ENCODE assay signal across 1 cellular context in the genomic region with DNA sequence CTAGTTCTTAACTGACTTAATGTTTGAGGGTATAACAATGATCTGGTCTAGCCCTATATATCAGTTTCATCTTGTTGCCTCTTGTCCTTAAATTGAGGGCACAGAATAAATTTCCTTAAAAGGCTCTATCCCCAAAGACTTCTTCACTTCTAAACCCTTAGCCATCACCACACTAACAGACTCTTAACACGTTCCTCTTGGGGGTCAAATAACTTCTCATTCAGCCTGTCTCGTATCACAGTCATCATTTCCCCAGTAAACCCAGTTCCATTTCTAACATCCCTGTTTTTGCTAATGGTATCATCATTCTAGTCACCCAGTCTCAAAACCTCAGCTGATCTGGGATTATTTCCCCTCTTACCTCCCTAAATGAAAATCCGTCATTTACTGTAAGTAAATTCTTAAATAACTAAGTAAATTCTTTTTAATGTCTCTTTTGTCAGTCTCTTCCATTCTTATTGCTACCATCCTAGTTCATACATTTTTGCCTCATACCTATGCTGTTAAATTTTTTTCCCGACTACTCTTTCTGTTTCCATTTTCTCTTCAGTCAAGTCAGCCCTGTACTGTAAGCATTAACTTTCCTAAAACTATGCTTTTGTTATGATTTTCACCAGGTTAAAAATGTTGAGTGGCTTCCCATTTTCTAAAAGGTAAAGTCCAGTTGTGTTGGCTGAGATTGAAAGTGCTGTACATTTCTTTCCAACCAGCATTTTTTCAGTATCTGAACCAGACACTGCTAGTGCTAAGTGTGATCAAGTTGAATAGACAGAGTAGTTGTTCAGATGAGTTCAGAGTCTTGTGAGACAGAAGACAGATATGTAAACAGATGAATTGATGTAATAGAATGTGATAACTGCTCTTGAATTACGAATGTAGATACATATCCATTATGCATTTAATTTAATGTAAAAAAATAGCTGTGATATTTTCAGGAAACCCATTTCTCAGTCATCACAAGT.
TF ChIP-seq lines count a peak whose summit lies in the region.

No MANE protein-coding gene starts in this region.

TF ChIP-seq in GM12878, 131 proteins besides CTCF, POLR2A, EP300 and RAD21 (continued from another document):
- TF ChIP-seq, protein P1, sequence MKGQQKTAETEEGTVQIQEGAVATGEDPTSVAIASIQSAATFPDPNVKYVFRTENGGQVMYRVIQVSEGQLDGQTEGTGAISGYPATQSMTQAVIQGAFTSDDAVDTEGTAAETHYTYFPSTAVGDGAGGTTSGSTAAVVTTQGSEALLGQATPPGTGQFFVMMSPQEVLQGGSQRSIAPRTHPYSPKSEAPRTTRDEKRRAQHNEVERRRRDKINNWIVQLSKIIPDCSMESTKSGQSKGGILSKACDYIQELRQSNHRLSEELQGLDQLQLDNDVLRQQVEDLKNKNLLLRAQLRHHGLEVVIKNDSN (IDR thresholded peaks at IDR 0.05; ENCODE audit: borderline replicate concordance, extremely low read length, insufficient read depth, low read depth, low read length): no peak
- TF ChIP-seq ZBTB4 (CRISPR knock-in tag; IDR thresholded peaks at IDR 0.05) (no peak), JUNB (IDR thresholded peaks at IDR 0.05) (peak; percentile 37; the same call in 1 of the 2 replicates), SPI1 (IDR thresholded peaks at IDR 0.05; ENCODE audit: borderline replicate concordance, insufficient read depth, low read depth, low read length) (no peak), RUNX3 (IDR thresholded peaks at IDR 0.05; ENCODE audit: low read length) (peak; percentile 41; the same call in 1 of the 2 replicates), ZNF384 (IDR thresholded peaks at IDR 0.05; ENCODE audit: borderline replicate concordance, low read depth, low read length) (no peak), RAD51 (IDR thresholded peaks at IDR 0.05) (no peak), CUX1 (IDR thresholded peaks at IDR 0.05; ENCODE audit: insufficient replicate concordance, low read depth, low read length) (no peak), BHLHE40 (IDR thresholded peaks at IDR 0.05; ENCODE audit: borderline replicate concordance in 1 of 2, low read depth in 2 of 2, low read length in 1 of 2) (0 out of 4 replicates have a peak, but pooled peaks of 1 of the 2 experiments have one; percentile 10), MEF2B (IDR thresholded peaks at IDR 0.05; ENCODE audit: partially characterized antibody, poor library complexity, severe bottlenecking) (no peak), SMAD5 (IDR thresholded peaks at IDR 0.05; ENCODE audit: low read depth) (no peak), IKZF1 (conservative IDR thresholded peaks at IDR 0.05) (no peak), STAT1 (conservative IDR thresholded peaks at IDR 0.05) (no peak), CBX5 (IDR thresholded peaks at IDR 0.05; ENCODE audit: low read depth) (no peak), MEF2A (IDR thresholded peaks at IDR 0.05; ENCODE audit: insufficient read depth, low read depth, low read length) (0 out of 2 replicates have a peak, but pooled peaks have one; percentile 8)
